Comparison of ENCODE assay signal across 27 cellular contexts in genomic region chr2:69007169-69007568, GRCh38. TPM values are rescaled to one million over a fixed set of nuclear protein-coding genes. Genes with fewer than 3 reads are reported as not detected.
"Had no signal": no experiment of that assay in that cellular context is flagged by ENCODE, and none has a peak within 500 bp of the region (broad histone marks: within the 10 kb centered on the region; RNA-seq: fewer than 3 reads in every experiment).

No MANE protein-coding gene starts in this region.

- H3K27me3 ChIP-seq: brain microvascular endothelial cell had no signal

- H3K36me3 ChIP-seq: brain microvascular endothelial cell, cardiac muscle cell, WERI-Rb-1 had no signal

- ATAC-seq: activated CD8-positive, alpha-beta T cell treated with anti-CD3 and anti-CD28 coated beads, Interleukin-2, amount 10 ng/mL, durations not matched to agents 7 days and 5 days; activated naive CD4-positive, alpha-beta T cell treated with anti-CD3 and anti-CD28 coated beads, Interleukin-2, amount 50 U/mL, for 72 hours; activated naive CD8-positive, alpha-beta T cell treated with anti-CD3 and anti-CD28 coated beads, Interleukin-2, amount 50 U/mL, for 24 hours; PC-3; T-helper 17 cell had no signal

- DNase-seq: activated CD4-positive, alpha-beta T cell treated with anti-CD3 and anti-CD28 coated beads for 4 hours; activated CD8-positive, alpha-beta memory T cell treated with anti-CD3 and anti-CD28 coated beads, Interleukin-2, amount 50 U/mL, for 48 hours; activated CD8-positive, alpha-beta T cell treated with anti-CD3 and anti-CD28 coated beads, Interleukin-2, amount 10 ng/mL, durations not matched to agents 7 days and 5 days; activated effector memory CD4-positive, alpha-beta T cell treated with Interleukin-2 at 50 U/mL for 16 hours; activated naive CD4-positive, alpha-beta T cell; activated naive CD8-positive, alpha-beta T cell treated with anti-CD3 and anti-CD28 coated beads, Interleukin-2, amount 50 U/mL, for 24 hours; activated T-cell treated with anti-CD3 and anti-CD28 coated beads, Interleukin-2, amount 50 U/mL, for 24 hours; amygdala; brain microvascular endothelial cell; Karpas-422; MM.1S; NCI-H1105 treated with DMSO at 0.1 percent for 48 hours; NCI-H1436 treated with DMSO at 0.1 percent for 48 hours; NCI-H187; NCI-H2081; NCI-H510A treated with DMSO at 0.1 percent for 48 hours; NCI-H69; PC-3; SIG-M5; T-helper 17 cell; T-helper 9 cell; WERI-Rb-1 had no signal

- H3K27ac ChIP-seq: brain microvascular endothelial cell, cardiac muscle cell, WERI-Rb-1 had no signal

- H3K4me3 ChIP-seq: cardiac muscle cell, K562 had no signal

RNA-seq across cellular contexts. Expression of gene ANTXR1, which starts 5.8 kb away (rescaled TPM):
- total RNA-seq: activated naive CD4-positive, alpha-beta T cell treated with anti-CD3 and anti-CD28 coated beads, Interleukin-2, amount 50 U/mL, for 72 hours; activated T-helper 1 cell treated with anti-CD3 and anti-CD28 coated beads, Interleukin-12 subunit alpha, Interleukin-12 subunit beta, Interleukin-2, Interleukin-4 antibody, amounts not matched to agents 30 ng/mL and 10 ng/mL and 1 ng/mL, durations not matched to agents 14 hours and 24 hours and 36 hours; T-helper 17 cell had no signal

RNA-seq across cellular contexts. Expression of gene GKN1, which starts 32.7 kb away (rescaled TPM):
- total RNA-seq: activated CD8-positive, alpha-beta T cell treated with anti-CD3 and anti-CD28 coated beads, Interleukin-2, amount 10 ng/mL, durations not matched to agents 7 days and 5 days; activated naive CD4-positive, alpha-beta T cell treated with anti-CD3 and anti-CD28 coated beads, Interleukin-2, amount 50 U/mL, for 72 hours; activated T-helper 1 cell treated with anti-CD3 and anti-CD28 coated beads, Interleukin-12 subunit alpha, Interleukin-12 subunit beta, Interleukin-2, Interleukin-4 antibody, amounts not matched to agents 30 ng/mL and 10 ng/mL and 1 ng/mL, durations not matched to agents 14 hours and 24 hours and 36 hours; astrocyte; cardiac muscle cell; K562; PC-3; T-helper 17 cell had no signal
- polyA plus RNA-seq: cardiac muscle cell, K562 had no signal

RNA-seq across cellular contexts. Expression of gene GKN2, which starts 54.5 kb away (rescaled TPM):
- total RNA-seq: activated CD8-positive, alpha-beta T cell treated with anti-CD3 and anti-CD28 coated beads, Interleukin-2, amount 10 ng/mL, durations not matched to agents 7 days and 5 days; activated naive CD4-positive, alpha-beta T cell treated with anti-CD3 and anti-CD28 coated beads, Interleukin-2, amount 50 U/mL, for 72 hours; activated T-helper 1 cell treated with anti-CD3 and anti-CD28 coated beads, Interleukin-12 subunit alpha, Interleukin-12 subunit beta, Interleukin-2, Interleukin-4 antibody, amounts not matched to agents 30 ng/mL and 10 ng/mL and 1 ng/mL, durations not matched to agents 14 hours and 24 hours and 36 hours; astrocyte; cardiac muscle cell; K562; T-helper 17 cell had no signal
- polyA plus RNA-seq: cardiac muscle cell, K562 had no signal
